Comparison of ENCODE assay signal across 8 cellular contexts in the genomic region with DNA sequence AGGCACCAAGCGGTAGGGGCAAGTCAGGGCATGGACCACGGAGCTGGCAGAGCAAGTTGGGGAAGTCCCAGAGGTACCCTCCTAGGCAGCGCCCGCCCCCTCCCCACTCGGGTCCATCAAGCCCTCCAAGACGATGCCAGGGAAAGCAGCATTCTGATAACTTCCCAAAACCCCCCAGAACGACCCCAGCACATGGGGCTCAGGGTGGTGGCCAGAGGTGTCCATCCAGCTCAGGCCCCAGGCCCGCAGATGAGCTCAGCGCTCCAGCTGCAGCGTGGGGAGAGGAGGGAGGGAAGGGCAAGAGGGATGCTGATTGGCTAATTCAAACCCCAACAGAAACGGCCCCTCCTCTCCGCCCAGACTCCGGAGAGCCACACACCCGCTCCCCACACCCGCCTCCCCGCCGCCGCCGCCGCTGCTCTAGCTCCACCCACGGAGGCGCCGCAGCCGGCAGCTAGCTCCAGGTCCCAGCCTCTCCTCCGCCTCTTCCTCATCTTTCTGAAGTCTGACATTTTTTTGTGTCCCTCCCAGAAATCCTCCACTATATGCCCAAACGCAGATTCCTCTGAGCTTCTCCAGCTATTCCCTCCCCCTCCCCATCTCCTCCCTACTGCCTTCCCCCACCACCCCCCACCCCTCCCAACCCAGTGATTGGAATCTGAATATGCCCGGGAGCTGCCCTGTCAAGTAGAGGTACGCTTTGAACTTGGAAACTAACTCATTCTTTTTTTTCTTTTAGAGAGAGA. TPM values are rescaled to one million over a fixed set of nuclear protein-coding genes. Genes with fewer than 3 reads are reported as not detected.
DNase-seq lines count a peak whose midpoint lies in the region; ATAC-seq lines count a peak whose summit lies in the region.

No MANE protein-coding gene starts in this region.

- ATAC-seq in GM19372 (IDR thresholded peaks at IDR 0.05; ENCODE audit: low read depth, unreplicated experiment), result peak; percentile 85
- peak; percentile 97 for ATAC-seq in activated CD8-positive, alpha-beta T cell treated with anti-CD3 and anti-CD28 coated beads, Interleukin-2, amount 10 ng/mL, durations not matched to agents 7 days and 5 days

- H3K9ac ChIP-seq in BLaER1, result peak overlapping the region; percentile 83; the same call in 1 of the 2 replicates

- H3K36me3 ChIP-seq in BLaER1 (peaks cover 44% of the 10 kb centered on the region), ectodermal cell (ENCODE audit: control insufficient read depth, insufficient read depth, low read length) (peaks cover 3% of the 10 kb centered on the region)

- CTCF ChIA-PET in activated CD8-positive, alpha-beta T cell treated with anti-CD3 and anti-CD28 coated beads, Interleukin-2, amount 10 ng/mL, durations not matched to agents 7 days and 5 days (lab: Charles Lee), result interaction anchor here (0.6 to 3.7 kb wide), 21 partner anchors 8 to 343 kb away, joined by 3 to 30 read pairs (median 5); partner anchors contain the start of genes DSN1, MROH8, RBL1 and RPN2

- WGBS in ectodermal cell, 2 experiments, result 10 to 11% methylated on average over 28 of the region's 28 CpGs

- peak overlapping the region; percentile 88 for H3K4me2 ChIP-seq in BLaER1

- H3K27me3 ChIP-seq in BLaER1 (no peaks in the 10 kb centered on the region), ectodermal cell (ENCODE audit: control insufficient read depth, insufficient read depth, low read length, poor library complexity, severe bottlenecking) (no peaks in the 10 kb centered on the region)

- H3K4me3 ChIP-seq in BLaER1, result peak overlapping the region; percentile 32; the same call in 1 of the 2 replicates
- no peak overlapping the region for H3K4me3 ChIP-seq in ectodermal cell (ENCODE audit: insufficient read depth, low read depth, low read length)

- H3K4me1 Mint-ChIP-seq in activated CD8-positive, alpha-beta T cell treated with anti-CD3 and anti-CD28 coated beads, Interleukin-2, amount 10 ng/mL, durations not matched to agents 7 days and 5 days (ENCODE audit: low read depth), result peaks cover 39% of the 10 kb centered on the region

- H3K4me1 ChIP-seq in BLaER1, result peaks cover 91% of the 10 kb centered on the region
- peaks cover 11% of the 10 kb centered on the region for H3K4me1 ChIP-seq in ectodermal cell (ENCODE audit: control insufficient read depth, insufficient read depth, low read length)

- no peaks in the 10 kb centered on the region for H3K27me3 Mint-ChIP-seq in activated CD8-positive, alpha-beta T cell treated with anti-CD3 and anti-CD28 coated beads, Interleukin-2, amount 10 ng/mL, durations not matched to agents 7 days and 5 days (ENCODE audit: low read depth)

- peak overlapping the region; percentile 91 for H3K27ac Mint-ChIP-seq in activated CD8-positive, alpha-beta T cell treated with anti-CD3 and anti-CD28 coated beads, Interleukin-2, amount 10 ng/mL, durations not matched to agents 7 days and 5 days

- H3K36me3 Mint-ChIP-seq in activated CD8-positive, alpha-beta T cell treated with anti-CD3 and anti-CD28 coated beads, Interleukin-2, amount 10 ng/mL, durations not matched to agents 7 days and 5 days (ENCODE audit: low read depth), result no peaks in the 10 kb centered on the region

- peak; percentile 96 for DNase-seq in HK-2 (ENCODE audit: unreplicated experiment)
- DNase-seq in NCI-H82 treated with DMSO at 0.1 percent for 48 hours (lab: John Stamatoyannopoulos, UW; ENCODE audit: unreplicated experiment), result peak; percentile 90
- peak; percentile 94 for DNase-seq in activated CD8-positive, alpha-beta T cell treated with anti-CD3 and anti-CD28 coated beads, Interleukin-2, amount 10 ng/mL, durations not matched to agents 7 days and 5 days
- peak; percentile 92 to 95 for DNase-seq in lung microvascular endothelial cell (ENCODE audit: low read depth in 2 of 2)
- DNase-seq in stimulated activated CD4-positive, alpha-beta T cell treated with anti-CD3 and anti-CD28 coated beads, TNF-alpha, amount 100 ng/mL, for 24 hours (ENCODE audit: low read depth in 3 of 3), result peak; percentile 47 to 87 (median 66)

- no peaks in the 10 kb centered on the region for H3K9me3 ChIP-seq in BLaER1
- H3K9me3 ChIP-seq in ectodermal cell (ENCODE audit: control insufficient read depth, low read length), result no peaks in the 10 kb centered on the region

- H3K27ac ChIP-seq in BLaER1, result peak overlapping the region; percentile 93
- H3K27ac ChIP-seq in ectodermal cell (ENCODE audit: insufficient read depth, low read depth, low read length, poor library complexity, severe bottlenecking), result peak overlapping the region; percentile 8

- H4K20me1 ChIP-seq in BLaER1, result no peaks in the 10 kb centered on the region

- peak overlapping the region; percentile 84 for H3K4me3 Mint-ChIP-seq in activated CD8-positive, alpha-beta T cell treated with anti-CD3 and anti-CD28 coated beads, Interleukin-2, amount 10 ng/mL, durations not matched to agents 7 days and 5 days

- no peaks in the 10 kb centered on the region for H3K9me3 Mint-ChIP-seq in activated CD8-positive, alpha-beta T cell treated with anti-CD3 and anti-CD28 coated beads, Interleukin-2, amount 10 ng/mL, durations not matched to agents 7 days and 5 days (ENCODE audit: insufficient read depth)

- POLR2A ChIA-PET in activated CD8-positive, alpha-beta T cell treated with anti-CD3 and anti-CD28 coated beads, Interleukin-2, amount 10 ng/mL, durations not matched to agents 7 days and 5 days (lab: Charles Lee), result interaction anchor here (0.6 to 2.4 kb wide), 7 partner anchors 20 to 1335 kb away, joined by 3 to 13 read pairs (median 4); partner anchors contain the start of gene SCAND1

RNA-seq across cellular contexts. Expression of gene TLDC2, which starts 40.3 kb away (rescaled TPM):
- total RNA-seq in activated CD8-positive, alpha-beta T cell treated with anti-CD3 and anti-CD28 coated beads, Interleukin-2, amount 10 ng/mL, durations not matched to agents 7 days and 5 days, result not detected
- 2.5 TPM for polyA plus RNA-seq in ectodermal cell (2013, experiment 1 of 4)
- 3.2 TPM for polyA plus RNA-seq in ectodermal cell (2013, experiment 2 of 4)
- polyA plus RNA-seq in ectodermal cell (2013, experiment 3 of 4), result 2.7 TPM
- 2.8 TPM for polyA plus RNA-seq in ectodermal cell (2013, experiment 4 of 4)
- total RNA-seq in lung microvascular endothelial cell, result under 0.01 TPM in 1 of 2 replicates, not detected in the other
